In genomic region chr16:50323335-50324011, GRCh38 we compare ENCODE assay signal across 1 cellular context.
TF ChIP-seq lines count a peak whose summit lies in the region.

No MANE protein-coding gene starts in this region.

TF ChIP-seq in K562, 482 proteins besides CTCF, POLR2A, EP300 and RAD21 (continued from another document and continues in another):
- TF ChIP-seq, protein P1, sequence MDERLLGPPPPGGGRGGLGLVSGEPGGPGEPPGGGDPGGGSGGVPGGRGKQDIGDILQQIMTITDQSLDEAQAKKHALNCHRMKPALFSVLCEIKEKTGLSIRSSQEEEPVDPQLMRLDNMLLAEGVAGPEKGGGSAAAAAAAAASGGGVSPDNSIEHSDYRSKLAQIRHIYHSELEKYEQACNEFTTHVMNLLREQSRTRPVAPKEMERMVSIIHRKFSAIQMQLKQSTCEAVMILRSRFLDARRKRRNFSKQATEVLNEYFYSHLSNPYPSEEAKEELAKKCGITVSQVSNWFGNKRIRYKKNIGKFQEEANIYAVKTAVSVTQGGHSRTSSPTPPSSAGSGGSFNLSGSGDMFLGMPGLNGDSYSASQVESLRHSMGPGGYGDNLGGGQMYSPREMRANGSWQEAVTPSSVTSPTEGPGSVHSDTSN (CRISPR knock-in tag; IDR thresholded peaks at IDR 0.05; ENCODE audit: low read depth) = no peak
- TF ChIP-seq, protein P1 (tag; conservative IDR thresholded peaks at IDR 0.05; ENCODE audit: low read depth) = peak; percentile 95
- TF ChIP-seq GABPA (tag; conservative IDR thresholded peaks at IDR 0.05; ENCODE audit: low read depth) = peak; percentile 25; the same call in 1 of the 2 replicates
- TF ChIP-seq, protein P2, sequence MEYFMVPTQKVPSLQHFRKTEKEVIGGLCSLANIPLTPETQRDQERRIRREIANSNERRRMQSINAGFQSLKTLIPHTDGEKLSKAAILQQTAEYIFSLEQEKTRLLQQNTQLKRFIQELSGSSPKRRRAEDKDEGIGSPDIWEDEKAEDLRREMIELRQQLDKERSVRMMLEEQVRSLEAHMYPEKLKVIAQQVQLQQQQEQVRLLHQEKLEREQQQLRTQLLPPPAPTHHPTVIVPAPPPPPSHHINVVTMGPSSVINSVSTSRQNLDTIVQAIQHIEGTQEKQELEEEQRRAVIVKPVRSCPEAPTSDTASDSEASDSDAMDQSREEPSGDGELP (CRISPR knock-in tag; IDR thresholded peaks at IDR 0.05; ENCODE audit: borderline replicate concordance) = no peak
- TF ChIP-seq, protein P3, sequence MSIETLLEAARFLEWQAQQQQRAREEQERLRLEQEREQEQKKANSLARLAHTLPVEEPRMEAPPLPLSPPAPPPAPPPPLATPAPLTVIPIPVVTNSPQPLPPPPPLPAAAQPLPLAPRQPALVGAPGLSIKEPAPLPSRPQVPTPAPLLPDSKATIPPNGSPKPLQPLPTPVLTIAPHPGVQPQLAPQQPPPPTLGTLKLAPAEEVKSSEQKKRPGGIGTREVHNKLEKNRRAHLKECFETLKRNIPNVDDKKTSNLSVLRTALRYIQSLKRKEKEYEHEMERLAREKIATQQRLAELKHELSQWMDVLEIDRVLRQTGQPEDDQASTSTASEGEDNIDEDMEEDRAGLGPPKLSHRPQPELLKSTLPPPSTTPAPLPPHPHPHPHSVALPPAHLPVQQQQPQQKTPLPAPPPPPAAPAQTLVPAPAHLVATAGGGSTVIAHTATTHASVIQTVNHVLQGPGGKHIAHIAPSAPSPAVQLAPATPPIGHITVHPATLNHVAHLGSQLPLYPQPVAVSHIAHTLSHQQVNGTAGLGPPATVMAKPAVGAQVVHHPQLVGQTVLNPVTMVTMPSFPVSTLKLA (conservative IDR thresholded peaks at IDR 0.05) = no peak
- no peak for TF ChIP-seq PTRF (tag; IDR thresholded peaks at IDR 0.05)
- no peak for TF ChIP-seq HNRNPUL1 (IDR thresholded peaks at IDR 0.05; ENCODE audit: low read length)
- TF ChIP-seq ZBTB26 (CRISPR knock-in tag; IDR thresholded peaks at IDR 0.05) = no peak
- peak; percentile 39 for TF ChIP-seq TCF3 (CRISPR knock-in tag; IDR thresholded peaks at IDR 0.05)
- TF ChIP-seq FOXJ2 (tag; IDR thresholded peaks at IDR 0.05) = no peak
- TF ChIP-seq PKNOX1 (IDR thresholded peaks at IDR 0.05) = peak; percentile 90
- peak; percentile 65 for TF ChIP-seq EGR1 (conservative IDR thresholded peaks at IDR 0.05)
- no peak for TF ChIP-seq THAP7 (CRISPR knock-in tag; IDR thresholded peaks at IDR 0.05)
- TF ChIP-seq BRD4 (IDR thresholded peaks at IDR 0.05) = no peak
- TF ChIP-seq CBX3 (IDR thresholded peaks at IDR 0.05; ENCODE audit: borderline replicate concordance in 1 of 2, low read length in 2 of 2) = no peak
- TF ChIP-seq SMAD4 (CRISPR knock-in tag; conservative IDR thresholded peaks at IDR 0.05) = peak; percentile 69
- TF ChIP-seq CTBP1 (IDR thresholded peaks at IDR 0.05; ENCODE audit: borderline replicate concordance) = peak; percentile 48
- TF ChIP-seq U2AF1 (optimal IDR thresholded peaks at IDR 0.05; ENCODE audit: low read depth, low read length) = no peak
- no peak for TF ChIP-seq ZNF75A (CRISPR knock-in tag; IDR thresholded peaks at IDR 0.05)
- TF ChIP-seq SRSF7 (optimal IDR thresholded peaks at IDR 0.05; ENCODE audit: low read depth, low read length) = no peak
- no peak for TF ChIP-seq EP400 (IDR thresholded peaks at IDR 0.05)
- TF ChIP-seq HDAC1 (IDR thresholded peaks at IDR 0.05) = no peak; a peak in 1 of 4 replicates
- peak; percentile 98 for TF ChIP-seq SMAD1 (IDR thresholded peaks at IDR 0.05; ENCODE audit: low read depth, low read length, partially characterized antibody)
- TF ChIP-seq JUN (IDR thresholded peaks at IDR 0.05; ENCODE audit: borderline replicate concordance, low read depth, low read length) = no peak
- TF ChIP-seq JUN (CRISPR knock-in tag; IDR thresholded peaks at IDR 0.05; ENCODE audit: borderline replicate concordance) = no peak
- no peak for TF ChIP-seq ZNF780A (CRISPR knock-in tag; IDR thresholded peaks at IDR 0.05)
- TF ChIP-seq ZBTB40 (IDR thresholded peaks at IDR 0.05) = no peak
- TF ChIP-seq ZBTB40 (CRISPR knock-in tag; IDR thresholded peaks at IDR 0.05) = no peak
- TF ChIP-seq, protein P4, sequence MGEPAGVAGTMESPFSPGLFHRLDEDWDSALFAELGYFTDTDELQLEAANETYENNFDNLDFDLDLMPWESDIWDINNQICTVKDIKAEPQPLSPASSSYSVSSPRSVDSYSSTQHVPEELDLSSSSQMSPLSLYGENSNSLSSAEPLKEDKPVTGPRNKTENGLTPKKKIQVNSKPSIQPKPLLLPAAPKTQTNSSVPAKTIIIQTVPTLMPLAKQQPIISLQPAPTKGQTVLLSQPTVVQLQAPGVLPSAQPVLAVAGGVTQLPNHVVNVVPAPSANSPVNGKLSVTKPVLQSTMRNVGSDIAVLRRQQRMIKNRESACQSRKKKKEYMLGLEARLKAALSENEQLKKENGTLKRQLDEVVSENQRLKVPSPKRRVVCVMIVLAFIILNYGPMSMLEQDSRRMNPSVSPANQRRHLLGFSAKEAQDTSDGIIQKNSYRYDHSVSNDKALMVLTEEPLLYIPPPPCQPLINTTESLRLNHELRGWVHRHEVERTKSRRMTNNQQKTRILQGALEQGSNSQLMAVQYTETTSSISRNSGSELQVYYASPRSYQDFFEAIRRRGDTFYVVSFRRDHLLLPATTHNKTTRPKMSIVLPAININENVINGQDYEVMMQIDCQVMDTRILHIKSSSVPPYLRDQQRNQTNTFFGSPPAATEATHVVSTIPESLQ (CRISPR knock-in tag; IDR thresholded peaks at IDR 0.05) = no peak
- TF ChIP-seq NFIX (CRISPR knock-in tag; IDR thresholded peaks at IDR 0.05; ENCODE audit: low read depth) = peak; percentile 100
- peak; percentile 22 to 57; a peak in 1 of 4 replicates for TF ChIP-seq KDM1A (IDR thresholded peaks at IDR 0.05)
- no peak for TF ChIP-seq ZNF165 (CRISPR knock-in tag; IDR thresholded peaks at IDR 0.05; ENCODE audit: borderline replicate concordance)
- no peak for TF ChIP-seq LARP7 (IDR thresholded peaks at IDR 0.05)
- TF ChIP-seq NR4A1 (CRISPR knock-in tag; IDR thresholded peaks at IDR 0.05) = no peak
- TF ChIP-seq NR4A1 (tag; IDR thresholded peaks at IDR 0.05) = no peak
- TF ChIP-seq, protein P5, sequence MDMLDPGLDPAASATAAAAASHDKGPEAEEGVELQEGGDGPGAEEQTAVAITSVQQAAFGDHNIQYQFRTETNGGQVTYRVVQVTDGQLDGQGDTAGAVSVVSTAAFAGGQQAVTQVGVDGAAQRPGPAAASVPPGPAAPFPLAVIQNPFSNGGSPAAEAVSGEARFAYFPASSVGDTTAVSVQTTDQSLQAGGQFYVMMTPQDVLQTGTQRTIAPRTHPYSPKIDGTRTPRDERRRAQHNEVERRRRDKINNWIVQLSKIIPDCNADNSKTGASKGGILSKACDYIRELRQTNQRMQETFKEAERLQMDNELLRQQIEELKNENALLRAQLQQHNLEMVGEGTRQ (CRISPR knock-in tag; IDR thresholded peaks at IDR 0.05) = no peak
- 0 out of 2 replicates have a peak, but pooled peaks have one; percentile 15 for TF ChIP-seq STAT5A (IDR thresholded peaks at IDR 0.05; ENCODE audit: borderline replicate concordance, low read length)
- TF ChIP-seq NFRKB (IDR thresholded peaks at IDR 0.05; ENCODE audit: low read depth) = no peak
- no peak for TF ChIP-seq MBD2 (IDR thresholded peaks at IDR 0.05; ENCODE audit: borderline replicate concordance, low read depth)
- TF ChIP-seq NCOR1 (IDR thresholded peaks at IDR 0.05) = peak; percentile 50
- no peak for TF ChIP-seq ZSCAN32 (CRISPR knock-in tag; IDR thresholded peaks at IDR 0.05)
- no peak for TF ChIP-seq ETS2 (tag; IDR thresholded peaks at IDR 0.05; ENCODE audit: borderline replicate concordance, poor library complexity, severe bottlenecking)
- peak; percentile 37; the same call in 1 of the 2 replicates for TF ChIP-seq FOSL1 (tag; conservative IDR thresholded peaks at IDR 0.05)
- TF ChIP-seq, protein P6, sequence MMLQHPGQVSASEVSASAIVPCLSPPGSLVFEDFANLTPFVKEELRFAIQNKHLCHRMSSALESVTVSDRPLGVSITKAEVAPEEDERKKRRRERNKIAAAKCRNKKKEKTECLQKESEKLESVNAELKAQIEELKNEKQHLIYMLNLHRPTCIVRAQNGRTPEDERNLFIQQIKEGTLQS (IDR thresholded peaks at IDR 0.05) = peak; percentile 56; the same call in 1 of the 2 replicates
- TF ChIP-seq, protein P6 (CRISPR knock-in tag; conservative IDR thresholded peaks at IDR 0.05) = no peak
